ENCODE assay signal across 1 cellular context in genomic region chr12:10366875-10367274, GRCh38.
A peak's percentile ranks its signal among the peaks of the same experiment; 100 is the strongest.
TF ChIP-seq lines count a peak whose summit lies in the region.

No MANE protein-coding gene starts in this region.

TF ChIP-seq in HepG2, 621 proteins besides CTCF, POLR2A, EP300 and RAD21:
- TF ChIP-seq SETDB1 (CRISPR knock-in tag; IDR thresholded peaks at IDR 0.05; ENCODE audit: borderline replicate concordance) (no peak), NFIC (IDR thresholded peaks at IDR 0.05; ENCODE audit: low read length) (no peak), ARNT2 (CRISPR knock-in tag; IDR thresholded peaks at IDR 0.05; ENCODE audit: low read depth) (no peak), KLF12 (CRISPR knock-in tag; IDR thresholded peaks at IDR 0.05; ENCODE audit: borderline replicate concordance) (no peak), ZNF816 (CRISPR knock-in tag; IDR thresholded peaks at IDR 0.05; ENCODE audit: borderline replicate concordance) (no peak), ZNF138 (CRISPR knock-in tag; IDR thresholded peaks at IDR 0.05; ENCODE audit: low read depth) (no peak), SNAPC5 (CRISPR knock-in tag; IDR thresholded peaks at IDR 0.05; ENCODE audit: borderline replicate concordance) (no peak), ZFP36L1 (CRISPR knock-in tag; IDR thresholded peaks at IDR 0.05) (no peak), NBN (conservative IDR thresholded peaks at IDR 0.05) (no peak), ZNF124 (CRISPR knock-in tag; IDR thresholded peaks at IDR 0.05) (no peak), SOX6 (IDR thresholded peaks at IDR 0.05) (no peak), SOX6 (CRISPR knock-in tag; IDR thresholded peaks at IDR 0.05) (no peak), ZNF44 (CRISPR knock-in tag; IDR thresholded peaks at IDR 0.05) (no peak), THAP8 (CRISPR knock-in tag; IDR thresholded peaks at IDR 0.05; ENCODE audit: borderline replicate concordance) (no peak), IKZF5 (CRISPR knock-in tag; IDR thresholded peaks at IDR 0.05) (no peak), SP1 (IDR thresholded peaks at IDR 0.05) (no peak), SP1 (CRISPR knock-in tag; IDR thresholded peaks at IDR 0.05) (peak; percentile 22; the same call in 1 of the 2 replicates), ZKSCAN5 (CRISPR knock-in tag; IDR thresholded peaks at IDR 0.05) (no peak), ZFP82 (CRISPR knock-in tag; IDR thresholded peaks at IDR 0.05; ENCODE audit: borderline replicate concordance) (no peak), ZNF883 (CRISPR knock-in tag; IDR thresholded peaks at IDR 0.05; ENCODE audit: not compliant biosample characterization) (no peak), ELF3 (CRISPR knock-in tag; IDR thresholded peaks at IDR 0.05) (no peak), ARID3A (IDR thresholded peaks at IDR 0.05; ENCODE audit: low read depth, low read length) (peak; percentile 25; the same call in 1 of the 2 replicates), MZF1 (CRISPR knock-in tag; IDR thresholded peaks at IDR 0.05; ENCODE audit: borderline replicate concordance) (no peak), ZNF800 (CRISPR knock-in tag; IDR thresholded peaks at IDR 0.05) (no peak), ZBTB20 (CRISPR knock-in tag; IDR thresholded peaks at IDR 0.05; ENCODE audit: borderline replicate concordance, low read depth) (no peak), NCOR1 (IDR thresholded peaks at IDR 0.05; ENCODE audit: borderline replicate concordance, low read length) (no peak), ZNF10 (CRISPR knock-in tag; IDR thresholded peaks at IDR 0.05; ENCODE audit: borderline replicate concordance, low read depth) (no peak), STAG1 (CRISPR knock-in tag; IDR thresholded peaks at IDR 0.05) (peak; percentile 48), GZF1 (CRISPR knock-in tag; IDR thresholded peaks at IDR 0.05) (no peak), PRDM15 (CRISPR knock-in tag; IDR thresholded peaks at IDR 0.05) (no peak), ZNF251 (CRISPR knock-in tag; IDR thresholded peaks at IDR 0.05) (no peak), ZNF143 (CRISPR knock-in tag; IDR thresholded peaks at IDR 0.05) (no peak), SMC3 (IDR thresholded peaks at IDR 0.05; ENCODE audit: low read length) (0 out of 2 replicates have a peak, but pooled peaks have one; percentile 30), ISL2 (CRISPR knock-in tag; IDR thresholded peaks at IDR 0.05) (no peak)
